In the genomic region with DNA sequence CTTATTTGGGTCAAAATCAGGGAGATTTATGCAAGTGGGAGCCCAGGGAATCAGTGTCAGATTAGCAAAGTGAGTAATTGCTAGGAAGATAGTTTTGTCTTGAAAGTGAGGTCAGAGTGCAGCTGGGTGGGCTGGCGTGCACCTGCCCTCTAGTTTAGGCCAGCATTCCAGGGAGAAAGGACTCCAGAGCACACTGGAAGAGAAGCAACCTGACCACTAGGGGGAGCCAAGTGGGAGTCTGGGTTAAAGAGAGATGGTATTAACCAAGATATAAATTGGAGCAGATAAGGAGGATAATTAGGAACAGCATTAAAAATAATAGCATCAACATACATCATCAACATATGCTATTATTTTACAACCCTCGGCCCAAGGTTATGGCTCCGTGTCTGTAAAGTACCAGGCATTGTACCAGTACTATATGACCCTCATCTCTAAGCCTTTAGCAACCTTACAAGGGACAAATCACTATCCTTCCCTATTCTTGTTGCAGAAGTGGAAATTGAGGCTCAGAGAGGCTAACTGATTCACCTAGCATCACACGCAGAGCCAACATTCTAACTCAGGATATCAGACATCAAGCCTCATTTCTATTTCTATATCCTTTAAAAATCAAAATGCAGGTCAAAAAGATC, we compare ENCODE assay signal across 8 cellular contexts. TPM values are rescaled to one million over a fixed set of nuclear protein-coding genes. Genes with fewer than 3 reads are reported as not detected.
DNase-seq lines count a peak whose midpoint lies in the region; ATAC-seq and TF ChIP-seq lines count a peak whose summit lies in the region.

No MANE protein-coding gene starts in this region.

- no peaks in the 10 kb centered on the region for H3K36me3 Mint-ChIP-seq in activated T-cell treated with anti-CD3 and anti-CD28 coated beads, Interleukin-2, amount 50 U/mL, for 24 hours (ENCODE audit: low read depth)

- H3K4me1 Mint-ChIP-seq in activated T-cell treated with anti-CD3 and anti-CD28 coated beads, Interleukin-2, amount 50 U/mL, for 24 hours (ENCODE audit: low read depth), result no peaks in the 10 kb centered on the region

- H3K4me3 Mint-ChIP-seq in activated T-cell treated with anti-CD3 and anti-CD28 coated beads, Interleukin-2, amount 50 U/mL, for 24 hours, result no peak overlapping the region

- H3K9me3 Mint-ChIP-seq in activated T-cell treated with anti-CD3 and anti-CD28 coated beads, Interleukin-2, amount 50 U/mL, for 24 hours, result no peaks in the 10 kb centered on the region

- no peaks in the 10 kb centered on the region for H3K9me3 ChIP-seq in liver (ENCODE audit: control insufficient read depth in 4 of 4, low read length in 3 of 4)

- DNase-seq in AG09309 (ENCODE audit: low read depth), result no peak
- peak; percentile 34 for DNase-seq in GM10266 (ENCODE audit: extremely low spot score)
- peak; percentile 55 for DNase-seq in NCI-H2029 (lab: John Stamatoyannopoulos, UW)
- peak; percentile 48 for DNase-seq in amniotic epithelial cell (ENCODE audit: low read depth)
- no peak for DNase-seq in activated T-cell treated with anti-CD3 and anti-CD28 coated beads, Interleukin-2, amount 50 U/mL, for 24 hours

- TF ChIP-seq CTCF in AG09309 (IDR thresholded peaks at IDR 0.05; ENCODE audit: control insufficient read depth, insufficient read depth, low read depth, low read length, missing control alignments), result peak; percentile 74
- peak; percentile 60 for TF ChIP-seq CTCF in GM10266 (IDR thresholded peaks at IDR 0.05; ENCODE audit: control insufficient read depth, insufficient read depth, low read depth, missing control alignments)
- peak; percentile 59 for TF ChIP-seq CTCF in liver (IDR thresholded peaks at IDR 0.05; ENCODE audit: low read depth, low read length, missing input control)

- H3K27ac ChIP-seq in liver (ENCODE audit: low read depth in 1 of 2, low read length in 2 of 2), result no peak overlapping the region

- no peaks in the 10 kb centered on the region for H3K4me1 ChIP-seq in liver (ENCODE audit: control insufficient read depth in 4 of 4, insufficient read depth in 4 of 4, low read length in 3 of 4)

- ATAC-seq in HG02870 (IDR thresholded peaks at IDR 0.05; ENCODE audit: unreplicated experiment) (no peak), GM19455 (IDR thresholded peaks at IDR 0.05; ENCODE audit: unreplicated experiment) (no peak)

- no peaks in the 10 kb centered on the region for H3K36me3 ChIP-seq in liver (ENCODE audit: control insufficient read depth in 4 of 4, insufficient read depth in 3 of 4, low read depth in 1 of 4, low read length in 3 of 4)

- no peak overlapping the region for H3K27ac Mint-ChIP-seq in activated T-cell treated with anti-CD3 and anti-CD28 coated beads, Interleukin-2, amount 50 U/mL, for 24 hours

- no peak overlapping the region for H3K9ac ChIP-seq in liver (ENCODE audit: low read depth in 1 of 2, low read length in 2 of 2)

- peaks cover 20% of the 10 kb centered on the region for H3K27me3 Mint-ChIP-seq in activated T-cell treated with anti-CD3 and anti-CD28 coated beads, Interleukin-2, amount 50 U/mL, for 24 hours

- H3K27me3 ChIP-seq in liver (ENCODE audit: control insufficient read depth in 4 of 4, insufficient read depth in 4 of 4, low read length in 3 of 4), result no peaks in the 10 kb centered on the region

- TF ChIP-seq RAD21 in liver (IDR thresholded peaks at IDR 0.05), result peak; percentile 80 to 84

- H3K4me3 ChIP-seq in AG09309 (ENCODE audit: control insufficient read depth, low read depth, low read length), result no peak overlapping the region
- no peak overlapping the region for H3K4me3 ChIP-seq in liver (ENCODE audit: low read depth in 1 of 3, low read length in 3 of 3)

- 64% methylated on average over 4 of the region's 4 CpGs for WGBS in liver

TF ChIP-seq in liver, 16 proteins besides CTCF, POLR2A, EP300 and RAD21:
- TF ChIP-seq FOXA2 (IDR thresholded peaks at IDR 0.05), result no peak
- no peak for TF ChIP-seq HNF4A (conservative IDR thresholded peaks at IDR 0.05)

RNA-seq across cellular contexts. Expression of a gene that starts 57.8 kb away (rescaled TPM):
- total RNA-seq in liver, result 10 to 100 TPM in 1 of 2 donors, 1 to 10 TPM in 1; 8.0 to 79.7 TPM
- 10 to 100 TPM; 14.4 to 38.9 TPM for polyA plus RNA-seq in liver

Comparison
In these comparisons a context has a peak if more than half of its experiments do, and no peak if none do; other contexts are left out.
1. DNase-seq: peak in GM10266 (single experiment), NCI-H2029 (single experiment) and amniotic epithelial cell (single experiment); none in AG09309 (single experiment) and activated T-cell treated with anti-CD3 and anti-CD28 coated beads, Interleukin-2, amount 50 U/mL, for 24 hours (single experiment).
2. Peak in every context shown above with its lines, with median percentiles within 50 percentile points of each other: CTCF ChIP-seq.